In the genomic region with DNA sequence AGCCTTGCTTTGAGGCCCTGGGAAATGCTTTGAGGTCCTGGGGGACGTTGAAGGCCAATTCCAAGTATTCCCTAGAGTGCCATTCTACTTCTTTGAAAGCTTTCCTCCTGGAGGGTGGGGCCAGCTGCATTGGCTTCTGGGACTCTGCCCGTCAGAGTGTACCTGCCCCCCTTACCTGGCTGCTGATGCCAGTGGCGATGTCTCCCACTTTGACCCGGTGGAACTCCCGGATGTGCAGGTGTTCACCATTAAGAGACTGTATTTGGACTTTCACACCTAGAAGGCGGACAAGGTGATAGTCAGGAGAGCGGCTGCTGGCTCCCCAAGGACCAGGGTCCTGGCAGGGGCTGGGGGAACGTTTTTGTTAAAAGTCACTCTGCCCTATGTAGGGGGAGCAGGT, we compare ENCODE assay signal across 20 cellular contexts. TPM values are rescaled to one million over a fixed set of nuclear protein-coding genes. Genes with fewer than 3 reads are reported as not detected.
"Had no signal": no experiment of that assay in that cellular context is flagged by ENCODE, and none has a peak within 500 bp of the region (broad histone marks: within the 10 kb centered on the region; RNA-seq: fewer than 3 reads in every experiment).

No MANE protein-coding gene starts in this region.

- H3K27ac Mint-ChIP-seq: activated CD4-positive, alpha-beta memory T cell treated with anti-CD3 and anti-CD28 coated beads for 36 hours; endodermal cell; mesothelial cell of epicardium; nephron; T-helper 2 cell treated with Interferon-gamma antibody and Interleukin-4, amounts not matched to agents 5 μg/mL and 100 μg/mL, for 36 hours had no signal

- H3K9me3 Mint-ChIP-seq: activated CD4-positive, alpha-beta memory T cell treated with anti-CD3 and anti-CD28 coated beads for 36 hours; activated naive CD4-positive, alpha-beta T cell treated with anti-CD3 and anti-CD28 coated beads, Interleukin-2, amount 50 U/mL, for 72 hours; activated T-helper 2 cell treated with anti-CD3 and anti-CD28 coated beads, Interferon-gamma antibody, Interleukin-2, Interleukin-4, amounts not matched to agents 10 μg/mL and 5 μg/mL and 100 μg/mL, durations not matched to agents 14 hours and 24 hours and 36 hours; endodermal cell; mesothelial cell of epicardium; nephron; T-helper 2 cell treated with Interferon-gamma antibody and Interleukin-4, amounts not matched to agents 5 μg/mL and 100 μg/mL, for 36 hours had no signal

- H3K27me3 ChIP-seq: body of pancreas, stomach, upper lobe of left lung had no signal

- H3K9me3 ChIP-seq: body of pancreas, lower lobe of right lung, stomach, upper lobe of left lung had no signal

- DNase-seq: activated CD4-positive, alpha-beta memory T cell treated with anti-CD3 and anti-CD28 coated beads for 36 hours; body of pancreas; endodermal cell; foreskin fibroblast; hippocampal formation; lower lobe of right lung; posterior cingulate gyrus; stimulated activated CD4-positive, alpha-beta T cell treated with anti-CD3 and anti-CD28 coated beads, Interleukin-1b, Interleukin-23, amount 100 ng/mL, for 48 hours; stomach had no signal

- H3K27ac ChIP-seq: body of pancreas, epithelial cell of prostate, lower lobe of right lung, SK-N-MC, stomach, upper lobe of left lung had no signal

- H3K4me3 Mint-ChIP-seq: activated CD4-positive, alpha-beta memory T cell treated with anti-CD3 and anti-CD28 coated beads for 36 hours; endodermal cell; mesothelial cell of epicardium; nephron; T-helper 2 cell treated with Interferon-gamma antibody and Interleukin-4, amounts not matched to agents 5 μg/mL and 100 μg/mL, for 36 hours had no signal

- H3K4me3 ChIP-seq: body of pancreas, lower lobe of right lung, SK-N-MC, stomach, upper lobe of left lung had no signal

- ATAC-seq: activated naive CD4-positive, alpha-beta T cell treated with anti-CD3 and anti-CD28 coated beads, Interleukin-2, amount 50 U/mL, for 72 hours; body of pancreas; lower lobe of right lung had no signal

- H3K27me3 Mint-ChIP-seq: activated CD4-positive, alpha-beta memory T cell treated with anti-CD3 and anti-CD28 coated beads for 36 hours had no signal

RNA-seq across cellular contexts. Expression of a gene that starts 3.1 kb away (rescaled TPM):
- total RNA-seq: cardiac septum, dermis microvascular lymphatic vessel endothelial cell, lower lobe of right lung, mesothelial cell of epicardium, stomach, temporal lobe had no signal
